ENCODE assay signal across 19 cellular contexts in the genomic region with DNA sequence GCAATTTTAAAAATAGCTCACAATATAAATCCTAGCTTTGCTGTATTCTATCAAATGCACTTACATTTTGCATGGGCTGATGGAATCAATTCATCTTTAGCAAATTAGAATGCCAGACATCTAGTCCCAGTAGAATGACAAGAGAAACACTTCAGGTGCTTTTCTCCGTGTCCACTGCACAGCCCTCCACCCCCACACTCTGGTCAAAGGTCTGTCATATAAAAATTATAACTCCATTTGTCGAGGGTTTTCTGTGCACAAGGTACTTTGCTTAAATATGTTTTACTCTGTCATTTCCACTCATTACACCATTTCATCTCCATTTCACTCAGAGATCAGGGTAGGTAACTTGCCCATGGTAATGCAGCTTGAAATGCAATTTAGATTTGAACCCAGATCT. TPM values are rescaled to one million over a fixed set of nuclear protein-coding genes. Genes with fewer than 3 reads are reported as not detected.
DNase-seq lines count a peak whose midpoint lies in the region; ATAC-seq and TF ChIP-seq lines count a peak whose summit lies in the region.
"Had no signal": no experiment of that assay in that cellular context is flagged by ENCODE, and none has a peak within 500 bp of the region (broad histone marks: within the 10 kb centered on the region; RNA-seq: fewer than 3 reads in every experiment).

No MANE protein-coding gene starts in this region.

- ATAC-seq in activated CD4-positive, alpha-beta T cell treated with anti-CD3 and anti-CD28 coated beads for 36 hours, result no peak
- ATAC-seq in activated CD8-positive, alpha-beta T cell treated with anti-CD3 and anti-CD28 coated beads, Interleukin-2, amount 10 ng/mL, durations not matched to agents 7 days and 5 days, result no peak
- no peak for ATAC-seq in GM18867 (IDR thresholded peaks at IDR 0.05; ENCODE audit: unreplicated experiment)

- no peaks in the 10 kb centered on the region for H3K79me2 ChIP-seq in MM.1S (ENCODE audit: low read length)

- H3K4me1 ChIP-seq in colonic mucosa (peaks cover 4% of the 10 kb centered on the region), MM.1S (ENCODE audit: low read length) (no peaks in the 10 kb centered on the region)

- H3K36me3 ChIP-seq in colonic mucosa, result no peaks in the 10 kb centered on the region
- no peaks in the 10 kb centered on the region for H3K36me3 ChIP-seq in MM.1S (replicated peaks; ENCODE audit: insufficient read depth, low read length)
- H3K36me3 ChIP-seq: SJSA1 had no signal

- CTCF ChIA-PET in activated CD4-positive, alpha-beta T cell treated with anti-CD3 and anti-CD28 coated beads for 36 hours (lab: Charles Lee), result no interaction called here
- CTCF ChIA-PET in activated CD8-positive, alpha-beta T cell treated with anti-CD3 and anti-CD28 coated beads, Interleukin-2, amount 10 ng/mL, durations not matched to agents 7 days and 5 days (lab: Charles Lee), result interaction anchor here (1.5 kb wide), 1 partner anchor 36 kb away, joined by 3 read pairs; no protein-coding TSS in a partner anchor

- no peaks in the 10 kb centered on the region for H3K9me3 ChIP-seq in colonic mucosa
- H3K9me3 ChIP-seq in MM.1S (replicated peaks; ENCODE audit: insufficient read depth, low read length), result no peaks in the 10 kb centered on the region
- H3K9me3 ChIP-seq: SJSA1 had no signal

- H3K27me3 ChIP-seq in colonic mucosa (no peaks in the 10 kb centered on the region), MM.1S (replicated peaks; ENCODE audit: insufficient read depth, low read length) (no peaks in the 10 kb centered on the region)
- H3K27me3 ChIP-seq: SJSA1 had no signal

- no peak overlapping the region for H3K4me2 ChIP-seq in MM.1S (ENCODE audit: low read depth, low read length)

- H3K4me3 ChIP-seq in colonic mucosa (no peak overlapping the region), MM.1S (ENCODE audit: low read length) (no peak overlapping the region)
- H3K4me3 ChIP-seq: SJSA1 had no signal

- TF ChIP-seq CTCF in colonic mucosa (IDR thresholded peaks at IDR 0.05), result no peak
- no peak for TF ChIP-seq CTCF in nephron (IDR thresholded peaks at IDR 0.05; ENCODE audit: unreplicated experiment in 3 of 3)
- TF ChIP-seq CTCF in type B pancreatic cell (conservative IDR thresholded peaks at IDR 0.05), result no peak
- TF ChIP-seq CTCF in MM.1S (IDR thresholded peaks at IDR 0.05; ENCODE audit: low read length), result no peak

- peak overlapping the region; percentile 26 for H3K27ac Mint-ChIP-seq in activated CD4-positive, alpha-beta T cell treated with anti-CD3 and anti-CD28 coated beads for 36 hours
- H3K27ac Mint-ChIP-seq in activated CD4-positive, alpha-beta T cell treated with anti-CD3 and anti-CD28 coated beads, Interleukin-2, amount 10 ng/mL, durations not matched to agents 24 days and 14 days, result no peak overlapping the region
- H3K27ac Mint-ChIP-seq in nephron, result peak overlapping the region; percentile 59 to 64 (median 60)
- peak overlapping the region; percentile 91 for H3K27ac Mint-ChIP-seq in type B pancreatic cell
- no peak overlapping the region for H3K27ac Mint-ChIP-seq in activated CD8-positive, alpha-beta T cell treated with anti-CD3 and anti-CD28 coated beads, Interleukin-2, amount 10 ng/mL, durations not matched to agents 7 days and 5 days

- intact Hi-C loops in activated CD4-positive, alpha-beta T cell treated with anti-CD3 and anti-CD28 coated beads for 36 hours (cut with DNase I, micrococcal nuclease), result no loop called here
- intact Hi-C loops in activated CD4-positive, alpha-beta T cell treated with anti-CD3 and anti-CD28 coated beads, Interleukin-2, amount 10 ng/mL, durations not matched to agents 24 days and 14 days (cut with micrococcal nuclease), result no loop called here
- intact Hi-C loops in colonic mucosa (cut with DNase I), result no loop called here

- H3K9me2 ChIP-seq in MM.1S (replicated peaks; ENCODE audit: insufficient read depth, low read length), result no peaks in the 10 kb centered on the region

- peak overlapping the region in 1 of 2 donors; percentile 35 for H3K9ac ChIP-seq in colonic mucosa (ENCODE audit: low read depth in 2 of 2, low read length in 2 of 2)
- no peak overlapping the region for H3K9ac ChIP-seq in MM.1S (ENCODE audit: low read length)

- H2AFZ ChIP-seq in MM.1S (ENCODE audit: low read length), result no peak overlapping the region

- peaks cover 14% of the 10 kb centered on the region for H3K4me1 Mint-ChIP-seq in activated CD4-positive, alpha-beta T cell treated with anti-CD3 and anti-CD28 coated beads for 36 hours
- peaks cover 4% of the 10 kb centered on the region for H3K4me1 Mint-ChIP-seq in activated CD4-positive, alpha-beta T cell treated with anti-CD3 and anti-CD28 coated beads, Interleukin-2, amount 10 ng/mL, durations not matched to agents 24 days and 14 days
- peaks cover 20% of the 10 kb centered on the region for H3K4me1 Mint-ChIP-seq in nephron
- H3K4me1 Mint-ChIP-seq in type B pancreatic cell (ENCODE audit: unreplicated experiment), result peaks cover 20% of the 10 kb centered on the region
- peaks cover 5% of the 10 kb centered on the region for H3K4me1 Mint-ChIP-seq in activated CD8-positive, alpha-beta T cell treated with anti-CD3 and anti-CD28 coated beads, Interleukin-2, amount 10 ng/mL, durations not matched to agents 7 days and 5 days (ENCODE audit: low read depth)

- POLR2A ChIA-PET in activated CD4-positive, alpha-beta T cell treated with anti-CD3 and anti-CD28 coated beads for 36 hours (lab: Charles Lee), result no interaction called here
- POLR2A ChIA-PET in activated CD8-positive, alpha-beta T cell treated with anti-CD3 and anti-CD28 coated beads, Interleukin-2, amount 10 ng/mL, durations not matched to agents 7 days and 5 days (lab: Charles Lee), result no interaction called here

- H3K9me3 Mint-ChIP-seq in activated CD4-positive, alpha-beta T cell treated with anti-CD3 and anti-CD28 coated beads for 36 hours (ENCODE audit: low read depth), result no peaks in the 10 kb centered on the region
- no peaks in the 10 kb centered on the region for H3K9me3 Mint-ChIP-seq in activated CD4-positive, alpha-beta T cell treated with anti-CD3 and anti-CD28 coated beads, Interleukin-2, amount 10 ng/mL, durations not matched to agents 24 days and 14 days
- H3K9me3 Mint-ChIP-seq in nephron (no peaks in the 10 kb centered on the region), type B pancreatic cell (peaks cover 5% of the 10 kb centered on the region)
- no peaks in the 10 kb centered on the region for H3K9me3 Mint-ChIP-seq in activated CD8-positive, alpha-beta T cell treated with anti-CD3 and anti-CD28 coated beads, Interleukin-2, amount 10 ng/mL, durations not matched to agents 7 days and 5 days (ENCODE audit: insufficient read depth)

- H3K4me3 Mint-ChIP-seq in activated CD4-positive, alpha-beta T cell treated with anti-CD3 and anti-CD28 coated beads for 36 hours, result no peak overlapping the region
- no peak overlapping the region for H3K4me3 Mint-ChIP-seq in activated CD4-positive, alpha-beta T cell treated with anti-CD3 and anti-CD28 coated beads, Interleukin-2, amount 10 ng/mL, durations not matched to agents 24 days and 14 days
- H3K4me3 Mint-ChIP-seq in nephron (no peak overlapping the region), type B pancreatic cell (no peak overlapping the region)
- no peak overlapping the region for H3K4me3 Mint-ChIP-seq in activated CD8-positive, alpha-beta T cell treated with anti-CD3 and anti-CD28 coated beads, Interleukin-2, amount 10 ng/mL, durations not matched to agents 7 days and 5 days

- no peaks in the 10 kb centered on the region for H3K27me3 Mint-ChIP-seq in activated CD4-positive, alpha-beta T cell treated with anti-CD3 and anti-CD28 coated beads for 36 hours
- H3K27me3 Mint-ChIP-seq in activated CD4-positive, alpha-beta T cell treated with anti-CD3 and anti-CD28 coated beads, Interleukin-2, amount 10 ng/mL, durations not matched to agents 24 days and 14 days, result no peaks in the 10 kb centered on the region
- H3K27me3 Mint-ChIP-seq in nephron (ENCODE audit: low read depth) (no peaks in the 10 kb centered on the region), type B pancreatic cell (no peaks in the 10 kb centered on the region)
- no peaks in the 10 kb centered on the region for H3K27me3 Mint-ChIP-seq in activated CD8-positive, alpha-beta T cell treated with anti-CD3 and anti-CD28 coated beads, Interleukin-2, amount 10 ng/mL, durations not matched to agents 7 days and 5 days (ENCODE audit: low read depth)

- H3K36me3 Mint-ChIP-seq in activated CD4-positive, alpha-beta T cell treated with anti-CD3 and anti-CD28 coated beads for 36 hours (ENCODE audit: low read depth), result no peaks in the 10 kb centered on the region
- peaks cover 5% of the 10 kb centered on the region for H3K36me3 Mint-ChIP-seq in activated CD4-positive, alpha-beta T cell treated with anti-CD3 and anti-CD28 coated beads, Interleukin-2, amount 10 ng/mL, durations not matched to agents 24 days and 14 days (ENCODE audit: low read depth)
- H3K36me3 Mint-ChIP-seq in nephron (ENCODE audit: low read depth) (peaks cover 11% of the 10 kb centered on the region), type B pancreatic cell (peaks cover 6% of the 10 kb centered on the region)
- peaks cover 14% of the 10 kb centered on the region for H3K36me3 Mint-ChIP-seq in activated CD8-positive, alpha-beta T cell treated with anti-CD3 and anti-CD28 coated beads, Interleukin-2, amount 10 ng/mL, durations not matched to agents 7 days and 5 days (ENCODE audit: low read depth)

- no peaks in the 10 kb centered on the region for H4K20me1 ChIP-seq in MM.1S (ENCODE audit: insufficient read depth, low read length)

- no peaks in the 10 kb centered on the region for H3F3A ChIP-seq in MM.1S (ENCODE audit: insufficient read depth, low read length)

- no peak for DNase-seq in activated CD4-positive, alpha-beta T cell treated with anti-CD3 and anti-CD28 coated beads for 36 hours
- DNase-seq in activated CD4-positive, alpha-beta T cell treated with anti-CD3 and anti-CD28 coated beads, Interleukin-2, amount 10 ng/mL, durations not matched to agents 24 days and 14 days, result no peak
- peak; percentile 62 for DNase-seq in colonic mucosa
- no peak for DNase-seq in type B pancreatic cell (ENCODE audit: extremely low spot score, unreplicated experiment)
- DNase-seq in activated CD8-positive, alpha-beta T cell treated with anti-CD3 and anti-CD28 coated beads, Interleukin-2, amount 10 ng/mL, durations not matched to agents 7 days and 5 days, result no peak
- no peak for DNase-seq in MM.1S
- DNase-seq: C1 segment of cervical spinal cord; COR-L47; DMS53; MV-4-11; NCI-H1417 treated with DMSO at 0.1 percent for 48 hours; NCI-H2029; NCI-H524; NK-92 treated with Interleukin-12 subunit alpha and Interleukin-12 subunit beta, amount 100 ng/mL, for 24 hours; OCI-M1 had no signal

- H3K27ac ChIP-seq in colonic mucosa (peak overlapping the region; percentile 75), MM.1S (ENCODE audit: low read length) (no peak overlapping the region)
- H3K27ac ChIP-seq: RWPE1, SJSA1 had no signal

RNA-seq across cellular contexts. Expression of gene TNRC6B, which starts 20.2 kb away (rescaled TPM):
- 10 to 100 TPM; 37.3 to 40.3 TPM for total RNA-seq in activated CD4-positive, alpha-beta T cell treated with anti-CD3 and anti-CD28 coated beads for 36 hours
- total RNA-seq in activated CD4-positive, alpha-beta T cell treated with anti-CD3 and anti-CD28 coated beads, Interleukin-2, amount 10 ng/mL, durations not matched to agents 24 days and 14 days, result 27.3 and 31.3 TPM in 2 replicates
- 10 to 100 TPM; 38.7 to 47.4 TPM for total RNA-seq in colonic mucosa
- 48.3 and 50.7 TPM in 2 replicates for total RNA-seq in type B pancreatic cell (ENCODE audit: low replicate concordance)
- 10 to 100 TPM; 62.9 to 63.3 TPM for total RNA-seq in activated CD8-positive, alpha-beta T cell treated with anti-CD3 and anti-CD28 coated beads, Interleukin-2, amount 10 ng/mL, durations not matched to agents 7 days and 5 days

Comparison
In these comparisons a context has a peak if more than half of its experiments do, and no peak if none do; other contexts are left out.
1. H3K27ac Mint-ChIP-seq: peak in activated CD4-positive, alpha-beta T cell treated with anti-CD3 and anti-CD28 coated beads for 36 hours (single experiment), nephron (3 of 3) and type B pancreatic cell (single experiment); none in activated CD4-positive, alpha-beta T cell treated with anti-CD3 and anti-CD28 coated beads, Interleukin-2, amount 10 ng/mL, durations not matched to agents 24 days and 14 days (single experiment) and activated CD8-positive, alpha-beta T cell treated with anti-CD3 and anti-CD28 coated beads, Interleukin-2, amount 10 ng/mL, durations not matched to agents 7 days and 5 days (single experiment).